ENCODE assay signal across 13 cellular contexts in genomic region chr4:110532901-110533589, GRCh38. TPM values are rescaled to one million over a fixed set of nuclear protein-coding genes. Genes with fewer than 3 reads are reported as not detected.
DNase-seq lines count a peak whose midpoint lies in the region; ATAC-seq and TF ChIP-seq lines count a peak whose summit lies in the region.
"Had no signal": no experiment of that assay in that cellular context is flagged by ENCODE, and none has a peak within 500 bp of the region (broad histone marks: within the 10 kb centered on the region; RNA-seq: fewer than 3 reads in every experiment).

No MANE protein-coding gene starts in this region.

- ATAC-seq in natural killer cell = no peak
- ATAC-seq: stimulated activated memory B cell treated with anti-CD40 and anti-IgM and Interleukin-4, amounts not matched to agents 10 μg/mL and 1 μg/mL and 100 μg/mL, for 72 hours had no signal

- no peak overlapping the region for H3K4me3 ChIP-seq in AG10803 (ENCODE audit: low read length)
- no peak overlapping the region for H3K4me3 ChIP-seq in astrocyte of the spinal cord (ENCODE audit: low read depth, low read length)
- H3K4me3 ChIP-seq: MG63, sigmoid colon had no signal

- H3K4me1 Mint-ChIP-seq in mesothelial cell of epicardium = no peaks in the 10 kb centered on the region
- peaks cover 0 to 4% of the 10 kb centered on the region in 2 donors for H3K4me1 Mint-ChIP-seq in natural killer cell
- H3K4me1 Mint-ChIP-seq: stimulated activated memory B cell treated with anti-CD40 and anti-IgM and Interleukin-4, amounts not matched to agents 10 μg/mL and 1 μg/mL and 100 μg/mL, for 72 hours had no signal

- TF ChIP-seq CTCF in AG10803 (conservative IDR thresholded peaks at IDR 0.05; ENCODE audit: low read length) = no peak
- TF ChIP-seq CTCF in astrocyte of the spinal cord (IDR thresholded peaks at IDR 0.05; ENCODE audit: low read depth, low read length) = no peak
- no peak for TF ChIP-seq CTCF in mesothelial cell of epicardium (IDR thresholded peaks at IDR 0.05; ENCODE audit: unreplicated experiment)
- TF ChIP-seq CTCF in natural killer cell (IDR thresholded peaks at IDR 0.05) = no peak

- H3K36me3 Mint-ChIP-seq in mesothelial cell of epicardium (peaks cover 28% of the 10 kb centered on the region), natural killer cell (no peaks in the 10 kb centered on the region)
- H3K36me3 Mint-ChIP-seq: stimulated activated memory B cell treated with anti-CD40 and anti-IgM and Interleukin-4, amounts not matched to agents 10 μg/mL and 1 μg/mL and 100 μg/mL, for 72 hours had no signal

- no peak overlapping the region for H3K4me3 Mint-ChIP-seq in mesothelial cell of epicardium
- no peak overlapping the region for H3K4me3 Mint-ChIP-seq in natural killer cell
- H3K4me3 Mint-ChIP-seq: stimulated activated memory B cell treated with anti-CD40 and anti-IgM and Interleukin-4, amounts not matched to agents 10 μg/mL and 1 μg/mL and 100 μg/mL, for 72 hours had no signal

- H3K9me3 Mint-ChIP-seq in mesothelial cell of epicardium (peaks cover 18% of the 10 kb centered on the region), natural killer cell (no peaks in the 10 kb centered on the region)

- intact Hi-C loops in natural killer cell (cut with micrococcal nuclease) = no loop called here

- no peaks in the 10 kb centered on the region for H3K27me3 Mint-ChIP-seq in mesothelial cell of epicardium (ENCODE audit: low read depth)
- peaks cover 19 to 26% of the 10 kb centered on the region in 2 donors for H3K27me3 Mint-ChIP-seq in natural killer cell (ENCODE audit: low read depth in 2 of 2)
- H3K27me3 Mint-ChIP-seq: stimulated activated memory B cell treated with anti-CD40 and anti-IgM and Interleukin-4, amounts not matched to agents 10 μg/mL and 1 μg/mL and 100 μg/mL, for 72 hours had no signal

- peaks cover 18% of the 10 kb centered on the region; the same call in 1 of the 2 replicates for H3K36me3 ChIP-seq in KOPT-K1 (ENCODE audit: insufficient read depth, low read length)
- H3K36me3 ChIP-seq: MG63, sigmoid colon had no signal

- in situ Hi-C loops in astrocyte of the spinal cord (cut with HindIII; ENCODE audit: low sequenced_read_pairs) = no loop called here

- peaks cover 18% of the 10 kb centered on the region for H3K9me3 ChIP-seq in KOPT-K1 (ENCODE audit: insufficient read depth, low read length, poor library complexity, severe bottlenecking)
- H3K9me3 ChIP-seq: sigmoid colon had no signal

- H3K27ac Mint-ChIP-seq in mesothelial cell of epicardium = no peak overlapping the region
- H3K27ac Mint-ChIP-seq in natural killer cell = no peak overlapping the region
- H3K27ac Mint-ChIP-seq: stimulated activated memory B cell treated with anti-CD40 and anti-IgM and Interleukin-4, amounts not matched to agents 10 μg/mL and 1 μg/mL and 100 μg/mL, for 72 hours had no signal

- peak; percentile 78 for DNase-seq in AG10803 (ENCODE audit: low read depth)
- peak; percentile 59 for DNase-seq in astrocyte of the spinal cord (ENCODE audit: low read depth, low spot score)
- peak; percentile 21 for DNase-seq in myocyte (ENCODE audit: low read depth)
- DNase-seq in NCI-H187 (lab: John Stamatoyannopoulos, UW) = no peak
- DNase-seq in mesothelial cell of epicardium (ENCODE audit: low spot score in 2 of 2, unreplicated experiment in 2 of 2) = no peak
- no peak for DNase-seq in natural killer cell
- DNase-seq in NCI-H1436 treated with DMSO at 0.1 percent for 48 hours (lab: John Stamatoyannopoulos, UW) = no peak
- DNase-seq: activated CD4-positive, alpha-beta T cell treated with anti-CD3 and anti-CD28 coated beads, Interleukin-2, amount 50 U/mL, for 4 hours; sigmoid colon had no signal

- peak overlapping the region; percentile 74 for H3K27ac ChIP-seq in KOPT-K1 (ENCODE audit: low read depth, low read length, poor library complexity, severe bottlenecking)

RNA-seq across cellular contexts. Expression of gene ENPEP, which starts 57.1 kb away (rescaled TPM):
- 1.4 and 3.1 TPM in 2 replicates for total RNA-seq in myocyte
- 0.10 TPM for polyA plus RNA-seq in myocyte (2012)
- 11.9 to 15.3 TPM (median 13.4 TPM) in 3 replicates for total RNA-seq in mesothelial cell of epicardium
- under 1 TPM in 1 of 3 donors, not detected in 2; 0.07 TPM for total RNA-seq in natural killer cell
- total RNA-seq: SK-MEL-5 had no signal

Comparison
In these comparisons a context has a peak if more than half of its experiments do, and no peak if none do; other contexts are left out.
1. DNase-seq: peak in AG10803 (single experiment), astrocyte of the spinal cord (single experiment) and myocyte (single experiment); none in NCI-H187 (0 of 2), mesothelial cell of epicardium (0 of 2), natural killer cell (single experiment) and NCI-H1436 treated with DMSO at 0.1 percent for 48 hours (single experiment).